Comparison of ENCODE assay signal across 10 cellular contexts in the genomic region with DNA sequence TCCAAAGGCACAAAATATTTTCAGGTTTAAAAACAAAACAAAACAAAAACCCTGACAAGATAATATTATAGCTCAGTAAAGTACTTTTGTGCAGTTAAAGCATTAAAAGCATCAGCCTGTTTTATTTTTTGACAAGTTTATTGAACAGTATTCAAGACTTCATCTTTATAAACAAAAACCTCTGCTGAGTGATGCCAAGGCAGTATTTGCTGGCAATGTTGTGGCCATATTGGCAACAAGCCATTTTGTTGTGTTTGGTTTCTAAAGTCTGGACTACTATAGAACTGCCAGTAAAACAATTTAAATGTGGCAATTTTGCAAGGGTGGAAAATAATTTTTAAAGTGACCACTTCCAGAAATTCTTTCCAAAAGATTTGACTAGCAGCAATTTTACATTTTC. TPM values are rescaled to one million over a fixed set of nuclear protein-coding genes. Genes with fewer than 3 reads are reported as not detected.
DNase-seq lines count a peak whose midpoint lies in the region; ATAC-seq and TF ChIP-seq lines count a peak whose summit lies in the region.
"Had no signal": no experiment of that assay in that cellular context is flagged by ENCODE, and none has a peak within 500 bp of the region (broad histone marks: within the 10 kb centered on the region; RNA-seq: fewer than 3 reads in every experiment).

No MANE protein-coding gene starts in this region.

- DNase-seq in EH (ENCODE audit: low read depth) (peak; percentile 12), PC-3 (peak; percentile 15), globus pallidus (ENCODE audit: low spot score) (peak; percentile 16), WTC11 (ENCODE audit: low spot score) (no peak), endodermal cell (no peak), esophagus squamous epithelium (lab: John Stamatoyannopoulos, UW) (no peak)
- DNase-seq: activated CD4-positive, alpha-beta T cell treated with anti-CD3 and anti-CD28 coated beads, Interleukin-2, amount 10 ng/mL, durations not matched to agents 7 days and 5 days; adrenal gland; NCI-H526 treated with DMSO at 0.1 percent for 48 hours; stimulated activated naive B cell treated with anti-CD40 and anti-IgM and Interleukin-4, amounts not matched to agents 10 μg/mL and 1 μg/mL and 100 μg/mL, for 72 hours had no signal

- no peaks in the 10 kb centered on the region for H3F3A ChIP-seq in PC-3 (ENCODE audit: low read length, unreplicated experiment)

- H3K9me2 ChIP-seq in PC-3 (replicated peaks; ENCODE audit: low read length): no peaks in the 10 kb centered on the region

- intact Hi-C loops in PC-3 (cut with micrococcal nuclease) (no loop called here), esophagus squamous epithelium (cut with DNase I) (no loop called here)

- CTCF ChIA-PET in PC-3 (lab: Charles Lee) (interaction anchor here (0.7 kb wide), 1 partner anchor 30 kb away, joined by 3 read pairs; no protein-coding TSS in a partner anchor), WTC11 (lab: Charles Lee) (no interaction called here)

- no peak overlapping the region for H3K4me2 ChIP-seq in PC-3 (ENCODE audit: low read length)

- H3K4me3 Mint-ChIP-seq in WTC11 (no peak overlapping the region), endodermal cell (no peak overlapping the region)
- H3K4me3 Mint-ChIP-seq: activated CD4-positive, alpha-beta T cell treated with anti-CD3 and anti-CD28 coated beads, Interleukin-2, amount 10 ng/mL, durations not matched to agents 7 days and 5 days; stimulated activated naive B cell treated with anti-CD40 and anti-IgM and Interleukin-4, amounts not matched to agents 10 μg/mL and 1 μg/mL and 100 μg/mL, for 72 hours had no signal

- BruUV-seq in PC-3 (replicated peaks; lab: Mats Ljungman, UMichigan): no TSS peak

- peaks cover 41% of the 10 kb centered on the region for H4K20me1 ChIP-seq in PC-3 (ENCODE audit: low read length)

- no peaks in the 10 kb centered on the region for H3K4me1 ChIP-seq in PC-3 (ENCODE audit: insufficient read depth, low read length)
- H3K4me1 ChIP-seq in endodermal cell (ENCODE audit: control insufficient read depth, insufficient read depth, low read length): peaks cover 5% of the 10 kb centered on the region
- peaks cover 0 to 48% (median 2%) of the 10 kb centered on the region in 3 donors for H3K4me1 ChIP-seq in esophagus squamous epithelium

- no peak overlapping the region for H3K4me3 ChIP-seq in PC-3 (ENCODE audit: low read length)
- H3K4me3 ChIP-seq in endodermal cell (ENCODE audit: low read length): no peak overlapping the region
- H3K4me3 ChIP-seq in esophagus squamous epithelium: no peak overlapping the region
- H3K4me3 ChIP-seq: adrenal gland had no signal

- TF ChIP-seq CTCF in PC-3 (conservative IDR thresholded peaks at IDR 0.05; ENCODE audit: low read depth, low read length): no peak
- no peak for TF ChIP-seq CTCF in WTC11 (IDR thresholded peaks at IDR 0.05)
- TF ChIP-seq CTCF in endodermal cell (conservative IDR thresholded peaks at IDR 0.05): no peak
- TF ChIP-seq CTCF in esophagus squamous epithelium (IDR thresholded peaks at IDR 0.05): no peak

- no peaks in the 10 kb centered on the region for H3K9me3 Mint-ChIP-seq in WTC11
- no peaks in the 10 kb centered on the region for H3K9me3 Mint-ChIP-seq in endodermal cell
- H3K9me3 Mint-ChIP-seq: activated CD4-positive, alpha-beta T cell treated with anti-CD3 and anti-CD28 coated beads, Interleukin-2, amount 10 ng/mL, durations not matched to agents 7 days and 5 days; stimulated activated naive B cell treated with anti-CD40 and anti-IgM and Interleukin-4, amounts not matched to agents 10 μg/mL and 1 μg/mL and 100 μg/mL, for 72 hours had no signal

- H3K36me3 ChIP-seq in PC-3 (ENCODE audit: low read depth, low read length) (peaks cover 25% of the 10 kb centered on the region), endodermal cell (ENCODE audit: control insufficient read depth, insufficient read depth, low read length) (peaks cover 65% of the 10 kb centered on the region), esophagus squamous epithelium (peaks cover 0 to 35% (median 5%) of the 10 kb centered on the region in 3 donors)

- H3K9me3 ChIP-seq in PC-3 (ENCODE audit: low read length) (no peaks in the 10 kb centered on the region), endodermal cell (ENCODE audit: control insufficient read depth, low read length) (no peaks in the 10 kb centered on the region), esophagus squamous epithelium (no peaks in the 10 kb centered on the region)
- H3K9me3 ChIP-seq: adrenal gland had no signal

- no peaks in the 10 kb centered on the region for H3K27me3 Mint-ChIP-seq in WTC11 (ENCODE audit: low read depth)
- no peaks in the 10 kb centered on the region for H3K27me3 Mint-ChIP-seq in endodermal cell (ENCODE audit: insufficient read depth)
- H3K27me3 Mint-ChIP-seq: activated CD4-positive, alpha-beta T cell treated with anti-CD3 and anti-CD28 coated beads, Interleukin-2, amount 10 ng/mL, durations not matched to agents 7 days and 5 days; stimulated activated naive B cell treated with anti-CD40 and anti-IgM and Interleukin-4, amounts not matched to agents 10 μg/mL and 1 μg/mL and 100 μg/mL, for 72 hours had no signal

- POLR2A ChIA-PET in PC-3 (lab: Charles Lee; ENCODE audit: unreplicated experiment): interaction anchor here (0.6 kb wide), 1 partner anchor 17 kb away, joined by 9 read pairs; no protein-coding TSS in a partner anchor
- POLR2A ChIA-PET in WTC11 (lab: Charles Lee): no interaction called here

- H3K9ac ChIP-seq in PC-3 (ENCODE audit: low read length) (no peak overlapping the region), endodermal cell (ENCODE audit: extremely low read depth, low read length, poor library complexity, severe bottlenecking) (no peak overlapping the region)

- H3K79me2 ChIP-seq in PC-3 (ENCODE audit: low read length): peaks cover 97% of the 10 kb centered on the region

- TF ChIP-seq POLR2A in esophagus squamous epithelium (IDR thresholded peaks at IDR 0.05): no peak

- H2AFZ ChIP-seq in PC-3 (ENCODE audit: low read length): no peak overlapping the region

- H3K27ac Mint-ChIP-seq in WTC11 (no peak overlapping the region; the same call in 1 of the 2 replicates), endodermal cell (no peak overlapping the region)
- H3K27ac Mint-ChIP-seq: activated CD4-positive, alpha-beta T cell treated with anti-CD3 and anti-CD28 coated beads, Interleukin-2, amount 10 ng/mL, durations not matched to agents 7 days and 5 days; stimulated activated naive B cell treated with anti-CD40 and anti-IgM and Interleukin-4, amounts not matched to agents 10 μg/mL and 1 μg/mL and 100 μg/mL, for 72 hours had no signal

- H3K27ac ChIP-seq in PC-3 (ENCODE audit: low read length) (no peak overlapping the region), endodermal cell (ENCODE audit: low read depth, low read length) (no peak overlapping the region), esophagus squamous epithelium (no peak overlapping the region)
- H3K27ac ChIP-seq: adrenal gland had no signal

- H3K36me3 Mint-ChIP-seq in WTC11: peaks cover 25% of the 10 kb centered on the region
- H3K36me3 Mint-ChIP-seq in endodermal cell (ENCODE audit: low read depth): peaks cover 21% of the 10 kb centered on the region

- H3K27me3 ChIP-seq in PC-3 (ENCODE audit: low read length) (no peaks in the 10 kb centered on the region), endodermal cell (ENCODE audit: control insufficient read depth, insufficient read depth, low read length, poor library complexity, severe bottlenecking) (no peaks in the 10 kb centered on the region), esophagus squamous epithelium (no peaks in the 10 kb centered on the region)
- H3K27me3 ChIP-seq: adrenal gland had no signal

- ATAC-seq in PC-3 (no peak), WTC11 (no peak)
- ATAC-seq: stimulated activated naive B cell treated with anti-CD40 and anti-IgM and Interleukin-4, amounts not matched to agents 10 μg/mL and 1 μg/mL and 100 μg/mL, for 72 hours had no signal

- H3K4me1 Mint-ChIP-seq in WTC11 (peaks cover 14% of the 10 kb centered on the region), endodermal cell (peaks cover 20% of the 10 kb centered on the region)

TF ChIP-seq in WTC11, 78 proteins besides CTCF, POLR2A, EP300 and RAD21 (continues in another document):
- TF ChIP-seq NR1H2 (CRISPR knock-in tag; IDR thresholded peaks at IDR 0.05) (no peak), JAZF1 (CRISPR knock-in tag; IDR thresholded peaks at IDR 0.05) (no peak), EMX1 (CRISPR knock-in tag; IDR thresholded peaks at IDR 0.05) (no peak)

RNA-seq across cellular contexts. Expression of a gene that starts 15.9 kb away (rescaled TPM):
- 222 and 274 TPM in 2 replicates for total RNA-seq in PC-3 (2014; rRNA removed)
- total RNA-seq in WTC11 (2021): 287 to 312 TPM (median 299 TPM) in 3 replicates
- total RNA-seq in endodermal cell: 100 to 1,000 TPM; 238 to 441 TPM
- 343 TPM for polyA plus RNA-seq in endodermal cell (2013, experiment 1 of 2)
- 307 TPM for polyA plus RNA-seq in endodermal cell (2013, experiment 2 of 2)
- total RNA-seq in esophagus squamous epithelium: 10 to 100 TPM; 47.3 to 98.2 (median 75.9) TPM

RNA-seq across cellular contexts. Expression of a gene that starts 15.9 kb away (rescaled TPM):
- 43.5 and 53.6 TPM in 2 replicates for total RNA-seq in PC-3 (2014; rRNA removed)
- total RNA-seq in WTC11 (2021): 125 to 163 TPM (median 160 TPM) in 3 replicates
- 100 to 1,000 TPM; 106 to 158 TPM for total RNA-seq in endodermal cell
- 81.6 TPM for polyA plus RNA-seq in endodermal cell (2013, experiment 1 of 2)
- polyA plus RNA-seq in endodermal cell (2013, experiment 2 of 2): 80.8 TPM
- total RNA-seq in esophagus squamous epithelium: 10 to 100 TPM; 14.2 to 35.5 (median 30.0) TPM

RNA-seq across cellular contexts. Expression of a gene that starts 33.2 kb away (rescaled TPM):
- total RNA-seq in PC-3 (2014; rRNA removed) (7.9 and 9.7 TPM in 2 replicates), WTC11 (2021) (3.5 to 8.6 TPM (median 8.4 TPM) in 3 replicates), endodermal cell (1 to 10 TPM; 1.7 to 3.5 TPM), esophagus squamous epithelium (1 to 10 TPM in 2 of 4 donors, under 1 TPM in 2; 0.44 to 4.8 (median 2.6) TPM)
- 5.4 TPM for polyA plus RNA-seq in endodermal cell (2013, experiment 1 of 2)
- polyA plus RNA-seq in endodermal cell (2013, experiment 2 of 2): 4.2 TPM

RNA-seq across cellular contexts. Expression of a gene that starts 50.3 kb away (rescaled TPM):
- total RNA-seq in PC-3 (2014; rRNA removed): 71.8 and 75.8 TPM in 2 replicates
- total RNA-seq in WTC11 (2021): 36.1 to 39.8 TPM (median 36.8 TPM) in 3 replicates
- 10 to 100 TPM; 17.0 to 30.9 TPM for total RNA-seq in endodermal cell
- polyA plus RNA-seq in endodermal cell (2013, experiment 1 of 2): 30.1 TPM
- 21.7 TPM for polyA plus RNA-seq in endodermal cell (2013, experiment 2 of 2)
- total RNA-seq in esophagus squamous epithelium: 10 to 100 TPM; 16.4 to 39.9 (median 24.2) TPM

RNA-seq across cellular contexts. Expression of a gene that starts 50.4 kb away (rescaled TPM):
- total RNA-seq in PC-3 (2014; rRNA removed) (479 and 530 TPM in 2 replicates), WTC11 (2021) (213 to 249 TPM (median 245 TPM) in 3 replicates), endodermal cell (100 to 1,000 TPM; 194 to 243 TPM), esophagus squamous epithelium (100 to 1,000 TPM; 178 to 290 (median 228) TPM)
- 207 TPM for polyA plus RNA-seq in endodermal cell (2013, experiment 1 of 2)
- 196 TPM for polyA plus RNA-seq in endodermal cell (2013, experiment 2 of 2)

Comparison
In these comparisons a context has a peak if more than half of its experiments do, and no peak if none do; other contexts are left out.
1. DNase-seq: peak in EH (single experiment), PC-3 (single experiment) and globus pallidus (single experiment); none in WTC11 (single experiment), endodermal cell (single experiment) and esophagus squamous epithelium (single experiment).